In genomic region chr5:4700082-4700481, GRCh38 we compare ENCODE assay signal across 8 cellular contexts.
DNase-seq lines count a peak whose midpoint lies in the region; ATAC-seq and TF ChIP-seq lines count a peak whose summit lies in the region.

No MANE protein-coding gene starts in this region.

- no peak overlapping the region for H3K4me3 Mint-ChIP-seq in Caco-2 (ENCODE audit: unreplicated experiment)

- H3K4me2 ChIP-seq in Karpas-422 (ENCODE audit: low read depth, low read length, poor library complexity, severe bottlenecking) = no peak overlapping the region

- no TSS peak for BruUV-seq in Caco-2 (replicated peaks; lab: Mats Ljungman, UMichigan)
- no TSS peak for BruUV-seq in Panc1 (replicated peaks; lab: Mats Ljungman, UMichigan)

- in situ Hi-C loops in Panc1 (cut with HindIII; ENCODE audit: low pct_unique_long_range_greater_than_20kb, low sequenced_read_pairs) = no loop called here

- ATAC-seq in Panc1 (peak; percentile 83), HG03378 (IDR thresholded peaks at IDR 0.05; ENCODE audit: unreplicated experiment) (no peak), GM18873 (IDR thresholded peaks at IDR 0.05; ENCODE audit: low FRiP score, unreplicated experiment) (no peak)

- H3K27me3 ChIP-seq in Caco-2 (replicated peaks; ENCODE audit: control insufficient read depth, insufficient read depth, low read length) (no peaks in the 10 kb centered on the region), Karpas-422 (ENCODE audit: low read length) (no peaks in the 10 kb centered on the region), Panc1 (ENCODE audit: control insufficient read depth, insufficient read depth, low read length) (no peaks in the 10 kb centered on the region; the same call in 1 of the 2 replicates), colonic mucosa (no peaks in the 10 kb centered on the region)

- no peaks in the 10 kb centered on the region for H3K4me1 Mint-ChIP-seq in Caco-2 (ENCODE audit: low read depth, unreplicated experiment)

- DNase-seq in Caco-2 (peak; percentile 57 to 62), Karpas-422 (peak; percentile 84), Panc1 (ENCODE audit: low read depth, low spot score) (peak; percentile 12), foreskin melanocyte (peak; percentile 23), retinal pigment epithelial cell (ENCODE audit: low read depth) (no peak), colonic mucosa (no peak)

- H3K36me3 Mint-ChIP-seq in Caco-2 (ENCODE audit: insufficient read depth, unreplicated experiment) = no peaks in the 10 kb centered on the region

- H3K27ac ChIP-seq in Karpas-422 (ENCODE audit: low read length) = no peak overlapping the region
- H3K27ac ChIP-seq in Panc1 (ENCODE audit: low read length) = no peak overlapping the region
- H3K27ac ChIP-seq in colonic mucosa = no peak overlapping the region

- TF ChIP-seq CTCF in Caco-2 (IDR thresholded peaks at IDR 0.05; ENCODE audit: insufficient read depth in 1 of 2, low read depth in 1 of 2, low read length in 1 of 2, severe bottlenecking in 1 of 2, unreplicated experiment in 1 of 2) (peak; percentile 31 to 54), Panc1 (IDR thresholded peaks at IDR 0.05) (peak; percentile 69), retinal pigment epithelial cell (conservative IDR thresholded peaks at IDR 0.05; ENCODE audit: low read depth, low read length) (peak; percentile 43), colonic mucosa (IDR thresholded peaks at IDR 0.05) (no peak)

- no peaks in the 10 kb centered on the region for H3K79me2 ChIP-seq in Karpas-422 (ENCODE audit: low read length)

- no peaks in the 10 kb centered on the region for H3K9me2 ChIP-seq in Karpas-422 (replicated peaks; ENCODE audit: insufficient read depth, low read length)

- no peak overlapping the region for H3K27ac Mint-ChIP-seq in Caco-2 (ENCODE audit: unreplicated experiment)

- H3K4me1 ChIP-seq in Caco-2 = no peaks in the 10 kb centered on the region
- H3K4me1 ChIP-seq in Karpas-422 (ENCODE audit: low read length) = no peaks in the 10 kb centered on the region
- H3K4me1 ChIP-seq in Panc1 (ENCODE audit: control insufficient read depth, insufficient read depth, low read length) = no peaks in the 10 kb centered on the region
- H3K4me1 ChIP-seq in colonic mucosa = no peaks in the 10 kb centered on the region

- no peaks in the 10 kb centered on the region for H3K36me3 ChIP-seq in Caco-2 (ENCODE audit: control insufficient read depth, insufficient read depth, low read length)
- no peaks in the 10 kb centered on the region for H3K36me3 ChIP-seq in Karpas-422 (ENCODE audit: insufficient read depth, low read length)
- no peaks in the 10 kb centered on the region for H3K36me3 ChIP-seq in Panc1 (ENCODE audit: control insufficient read depth, insufficient read depth, low read length)
- H3K36me3 ChIP-seq in colonic mucosa = no peaks in the 10 kb centered on the region

- CTCF ChIA-PET in Caco-2 (lab: Charles Lee) (interaction anchor here (0.7 kb wide), 1 partner anchor 108 kb away, joined by 8 read pairs; no protein-coding TSS in a partner anchor), Panc1 (lab: Charles Lee) (no interaction called here)

- H4K20me1 ChIP-seq in Karpas-422 (ENCODE audit: insufficient read depth, low read depth, low read length) = no peaks in the 10 kb centered on the region

- no peaks in the 10 kb centered on the region for H3K9me3 ChIP-seq in Caco-2
- no peaks in the 10 kb centered on the region for H3K9me3 ChIP-seq in Karpas-422 (ENCODE audit: low read length)
- no peaks in the 10 kb centered on the region for H3K9me3 ChIP-seq in Panc1 (ENCODE audit: control insufficient read depth, insufficient read depth, low read depth, low read length)
- no peaks in the 10 kb centered on the region for H3K9me3 ChIP-seq in colonic mucosa

- H3K9ac ChIP-seq in Karpas-422 (ENCODE audit: low read length) (no peak overlapping the region), colonic mucosa (ENCODE audit: low read depth in 2 of 2, low read length in 2 of 2) (no peak overlapping the region)

- H3K4me3 ChIP-seq in Caco-2 (ENCODE audit: low read depth, low read length) (no peak overlapping the region), Karpas-422 (ENCODE audit: low read length) (no peak overlapping the region), Panc1 (ENCODE audit: low read depth in 2 of 2, low read length in 2 of 2) (no peak overlapping the region), retinal pigment epithelial cell (ENCODE audit: low read length) (no peak overlapping the region), colonic mucosa (no peak overlapping the region)

- H2AFZ ChIP-seq in Karpas-422 (ENCODE audit: low read length) = no peak overlapping the region

- H3K9me3 Mint-ChIP-seq in Caco-2 (ENCODE audit: unreplicated experiment) = no peaks in the 10 kb centered on the region

- peaks cover 3% of the 10 kb centered on the region for H3K27me3 Mint-ChIP-seq in Caco-2 (ENCODE audit: insufficient read depth, unreplicated experiment)

- intact Hi-C loops in Caco-2 (cut with micrococcal nuclease; ENCODE audit: unreplicated experiment) (no loop called here), Panc1 (cut with micrococcal nuclease; ENCODE audit: unreplicated experiment) (no loop called here), colonic mucosa (cut with DNase I) (no loop called here)

- POLR2A ChIA-PET in Caco-2 (lab: Charles Lee) (no interaction called here), Panc1 (lab: Charles Lee) (no interaction called here)

Comparison
In these comparisons a context has a peak if more than half of its experiments do, and no peak if none do; other contexts are left out.
1. DNase-seq: peak in Caco-2 (2 of 2), Karpas-422 (single experiment), Panc1 (single experiment) and foreskin melanocyte (single experiment); none in retinal pigment epithelial cell (single experiment) and colonic mucosa (single experiment).